21 cellular contexts compared by ENCODE assay signal in genomic region chr4:24303926-24304325, GRCh38.
"Had no signal": no experiment of that assay in that cellular context is flagged by ENCODE, and none has a peak within 500 bp of the region (broad histone marks: within the 10 kb centered on the region; RNA-seq: fewer than 3 reads in every experiment).

No MANE protein-coding gene starts in this region.

- DNase-seq: naive thymus-derived CD8-positive, alpha-beta T cell; nephron progenitor cell; pancreas; posterior cingulate gyrus; psoas muscle; right cardiac atrium; right lobe of liver; sigmoid colon; small intestine; stimulated activated CD4-positive, alpha-beta T cell treated with anti-CD3 and anti-CD28 coated beads, Interleukin-15, amount 100 ng/mL, for 24 hours; stimulated activated CD4-positive, alpha-beta T cell treated with anti-CD3 and anti-CD28 coated beads, Interleukin-2, amount 100 ng/mL, for 24 hours; stimulated activated CD4-positive, alpha-beta T cell treated with anti-CD3 and anti-CD28 coated beads, Interleukin-2, amount 100 ng/mL, for 48 hours; stimulated activated CD4-positive, alpha-beta T cell treated with anti-CD3 and anti-CD28 coated beads, Interleukin-4, amount 100 ng/mL, for 24 hours; stimulated activated naive CD4-positive, alpha-beta T cell; stimulated activated naive CD8-positive, alpha-beta T cell treated with anti-CD3 and anti-CD28 coated beads, Interleukin-15, amount 100 ng/mL, for 72 hours; stimulated activated naive CD8-positive, alpha-beta T cell treated with anti-CD3 and anti-CD28 coated beads, Interleukin-15, Interleukin-2, amounts not matched to agents 100 U/mL and 50 U/mL, for 24 hours; thyroid gland; trophoblast cell; upper lobe of left lung had no signal

- ATAC-seq: naive thymus-derived CD8-positive, alpha-beta T cell; natural killer cell treated with Interleukin-12 subunit alpha and Interleukin-12 subunit beta and Interleukin-15 and Interleukin-18, amount 100 ng/mL, for 72 hours; pancreas; psoas muscle; right cardiac atrium; right lobe of liver; stimulated activated effector memory CD8-positive, alpha-beta T cell treated with anti-CD3 and anti-CD28 coated beads, Interleukin-12 subunit alpha, Interleukin-12 subunit beta, amount 100 ng/mL, for 72 hours; stimulated activated naive CD8-positive, alpha-beta T cell treated with anti-CD3 and anti-CD28 coated beads, Interleukin-15, amount 100 ng/mL, for 72 hours; stimulated activated naive CD8-positive, alpha-beta T cell treated with anti-CD3 and anti-CD28 coated beads, Interleukin-15, Interleukin-2, amounts not matched to agents 100 U/mL and 50 U/mL, for 24 hours had no signal
